Comparison of ENCODE assay signal across 1 cellular context in genomic region chr4:83257811-83258210, GRCh38.
TF ChIP-seq lines count a peak whose summit lies in the region.

No MANE protein-coding gene starts in this region.

TF ChIP-seq in HCT116, 20 proteins besides CTCF, POLR2A, EP300 and RAD21 (continued from another document):
- TF ChIP-seq ZBTB33 (IDR thresholded peaks at IDR 0.05; ENCODE audit: extremely low read depth, insufficient replicate concordance, low read length) (no peak), ZFX (IDR thresholded peaks at IDR 0.05) (no peak; the same call in 1 of the 2 replicates), CBX3 (IDR thresholded peaks at IDR 0.05; ENCODE audit: low read depth) (no peak), POLR2AphosphoS5 (IDR thresholded peaks at IDR 0.05; ENCODE audit: low read depth, low read length) (no peak), YY1 (IDR thresholded peaks at IDR 0.05; ENCODE audit: extremely low read depth, insufficient replicate concordance, low read depth, low read length) (no peak), JUND (IDR thresholded peaks at IDR 0.05) (no peak), EZH2phosphoT487 (IDR thresholded peaks at IDR 0.05; ENCODE audit: borderline replicate concordance) (no peak)
